Comparison of ENCODE assay signal across 1 cellular context in genomic region chr1:236063919-236064673, GRCh38.
A peak's percentile ranks its signal among the peaks of the same experiment; 100 is the strongest.
TF ChIP-seq lines count a peak whose summit lies in the region.

No MANE protein-coding gene starts in this region.

TF ChIP-seq in HepG2, 621 proteins besides CTCF, POLR2A, EP300 and RAD21 (continued from another document and continues in another):
- TF ChIP-seq ZBTB40 (IDR thresholded peaks at IDR 0.05) = no peak
- peak; percentile 80; the same call in 1 of the 2 replicates for TF ChIP-seq ZBTB40 (CRISPR knock-in tag; IDR thresholded peaks at IDR 0.05)
- peak; percentile 25 for TF ChIP-seq SRSF4 (IDR thresholded peaks at IDR 0.05; ENCODE audit: low read depth, low read length, poor library complexity, severe bottlenecking)
- peak; percentile 93 for TF ChIP-seq ZBTB20 (CRISPR knock-in tag; IDR thresholded peaks at IDR 0.05; ENCODE audit: borderline replicate concordance, low read depth)
- no peak for TF ChIP-seq MTA3 (CRISPR knock-in tag; IDR thresholded peaks at IDR 0.05)
- TF ChIP-seq ZNF362 (CRISPR knock-in tag; IDR thresholded peaks at IDR 0.05; ENCODE audit: borderline replicate concordance) = peak; percentile 65; the same call in 1 of the 2 replicates
- TF ChIP-seq ZNF20 (CRISPR knock-in tag; IDR thresholded peaks at IDR 0.05) = no peak
- no peak for TF ChIP-seq NFRKB (IDR thresholded peaks at IDR 0.05)
- peak; percentile 93 for TF ChIP-seq SPEN (CRISPR knock-in tag; IDR thresholded peaks at IDR 0.05; ENCODE audit: low read depth)
- TF ChIP-seq ZSCAN29 (CRISPR knock-in tag; conservative IDR thresholded peaks at IDR 0.05) = no peak
- TF ChIP-seq CEBPZ (IDR thresholded peaks at IDR 0.05; ENCODE audit: low read length) = no peak
- TF ChIP-seq ZBTB34 (CRISPR knock-in tag; IDR thresholded peaks at IDR 0.05) = no peak
- peak; percentile 44; the same call in 1 of the 2 replicates for TF ChIP-seq JDP2 (CRISPR knock-in tag; IDR thresholded peaks at IDR 0.05; ENCODE audit: borderline replicate concordance)
- TF ChIP-seq U2AF1 (optimal IDR thresholded peaks at IDR 0.05; ENCODE audit: low read depth, low read length) = no peak
- TF ChIP-seq SALL2 (CRISPR knock-in tag; IDR thresholded peaks at IDR 0.05) = peak; percentile 40; the same call in 1 of the 2 replicates
- peak; percentile 47; the same call in 1 of the 2 replicates for TF ChIP-seq ZBTB49 (CRISPR knock-in tag; IDR thresholded peaks at IDR 0.05; ENCODE audit: borderline replicate concordance)
- peak; percentile 40 for TF ChIP-seq NFYB (CRISPR knock-in tag; IDR thresholded peaks at IDR 0.05)
- 0 out of 2 replicates have a peak, but pooled peaks have one; percentile 72 for TF ChIP-seq NCOA1 (CRISPR knock-in tag; IDR thresholded peaks at IDR 0.05)
- peak; percentile 40; the same call in 1 of the 2 replicates for TF ChIP-seq PHF20 (CRISPR knock-in tag; IDR thresholded peaks at IDR 0.05)
- TF ChIP-seq ZBTB25 (CRISPR knock-in tag; IDR thresholded peaks at IDR 0.05) = peak; percentile 64
- no peak for TF ChIP-seq EZH2 (conservative IDR thresholded peaks at IDR 0.05; ENCODE audit: low read depth, low read length)
- TF ChIP-seq NCOA2 (CRISPR knock-in tag; IDR thresholded peaks at IDR 0.05) = peak; percentile 57
- TF ChIP-seq HDAC1 (CRISPR knock-in tag; IDR thresholded peaks at IDR 0.05) = peak; percentile 87
- TF ChIP-seq REPIN1 (CRISPR knock-in tag; IDR thresholded peaks at IDR 0.05; ENCODE audit: borderline replicate concordance, low read depth) = no peak; the same call in 1 of the 2 replicates
- no peak for TF ChIP-seq SUZ12 (IDR thresholded peaks at IDR 0.05; ENCODE audit: low read depth, low read length)
- TF ChIP-seq ZNF773 (CRISPR knock-in tag; IDR thresholded peaks at IDR 0.05; ENCODE audit: borderline replicate concordance) = peak; percentile 88
- TF ChIP-seq ETV5 (CRISPR knock-in tag; IDR thresholded peaks at IDR 0.05; ENCODE audit: borderline replicate concordance) = peak; percentile 98
- TF ChIP-seq MAFK (conservative IDR thresholded peaks at IDR 0.05 in 1 of 2, IDR thresholded peaks at IDR 0.05 in 1 of 2; ENCODE audit: low read length in 2 of 2) = no peak
- no peak for TF ChIP-seq ZNF121 (CRISPR knock-in tag; IDR thresholded peaks at IDR 0.05)
- no peak for TF ChIP-seq ZNF10 (CRISPR knock-in tag; IDR thresholded peaks at IDR 0.05; ENCODE audit: borderline replicate concordance, low read depth)
- no peak for TF ChIP-seq CHCHD3 (CRISPR knock-in tag; IDR thresholded peaks at IDR 0.05)
- no peak for TF ChIP-seq LRRFIP1 (CRISPR knock-in tag; conservative IDR thresholded peaks at IDR 0.05)
- TF ChIP-seq THAP8 (CRISPR knock-in tag; IDR thresholded peaks at IDR 0.05; ENCODE audit: borderline replicate concordance) = no peak
- TF ChIP-seq NCOR1 (IDR thresholded peaks at IDR 0.05; ENCODE audit: borderline replicate concordance, low read length) = peak; percentile 81
- no peak for TF ChIP-seq ZNF354B (CRISPR knock-in tag; IDR thresholded peaks at IDR 0.05)
- TF ChIP-seq RELA (CRISPR knock-in tag; IDR thresholded peaks at IDR 0.05) = no peak
